In the genomic region with DNA sequence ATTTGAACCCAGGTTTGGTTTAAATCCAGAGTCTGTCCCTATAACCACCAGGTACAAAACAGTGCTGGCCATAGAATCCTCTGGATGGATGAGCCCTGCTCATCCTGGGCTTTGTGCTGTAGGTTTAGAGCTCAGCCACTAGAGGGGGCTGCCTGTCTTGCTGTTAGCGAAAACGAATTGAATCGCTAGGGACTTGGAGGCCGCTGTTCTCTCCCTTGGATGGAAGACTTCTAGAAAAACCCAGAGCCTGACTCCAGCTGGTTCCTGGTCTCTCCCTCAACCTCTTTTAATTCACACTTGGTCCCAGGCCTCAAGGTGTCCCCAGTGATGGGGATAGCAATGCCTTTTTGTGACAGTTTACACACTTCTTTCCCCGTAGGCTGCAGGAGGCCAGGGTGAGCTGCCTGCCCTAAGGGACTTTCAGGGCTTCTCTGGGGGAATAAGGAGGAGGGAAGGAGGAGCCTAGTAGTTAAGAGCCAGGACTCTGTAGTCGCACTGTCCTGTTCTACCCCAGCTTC, we compare ENCODE assay signal across 8 cellular contexts. TPM values are rescaled to one million over a fixed set of nuclear protein-coding genes. Genes with fewer than 3 reads are reported as not detected.
DNase-seq lines count a peak whose midpoint lies in the region; ATAC-seq and TF ChIP-seq lines count a peak whose summit lies in the region.

No MANE protein-coding gene starts in this region.

- ATAC-seq in GM18511 (IDR thresholded peaks at IDR 0.05; ENCODE audit: unreplicated experiment), result peak; percentile 86
- peak; percentile 81 for ATAC-seq in HG03159 (IDR thresholded peaks at IDR 0.05; ENCODE audit: unreplicated experiment)

- peak; percentile 79 for TF ChIP-seq CTCF in epithelial cell of esophagus (IDR thresholded peaks at IDR 0.05; ENCODE audit: insufficient read depth, low read depth, low read length, missing control alignments)

- DNase-seq in AG08395 (ENCODE audit: low spot score) (peak; percentile 78), NCI-H446 treated with DMSO at 0.1 percent for 48 hours (lab: John Stamatoyannopoulos, UW) (peak; percentile 10), epithelial cell of esophagus (ENCODE audit: low read depth) (peak; percentile 69), myocyte (ENCODE audit: low read depth) (peak; percentile 67), substantia nigra (lab: John Stamatoyannopoulos, UW) (peak in 39 of 49 donors; percentile 0 to 54 (median 22))
- DNase-seq in activated CD8-positive, alpha-beta memory T cell treated with anti-CD3 and anti-CD28 coated beads for 4 hours (ENCODE audit: low read depth in 2 of 2), result peak; percentile 6 to 8

- no peak overlapping the region for H3K4me3 ChIP-seq in epithelial cell of esophagus (ENCODE audit: low read length)

- H3K27ac ChIP-seq in substantia nigra (ENCODE audit: low read depth, low read length, poor library complexity, severe bottlenecking), result no peak overlapping the region

RNA-seq across cellular contexts. Expression of a gene that starts 8.7 kb away (rescaled TPM):
- not detected in 2 replicates for total RNA-seq in myocyte
- 0.20 TPM for polyA plus RNA-seq in myocyte (2012)

RNA-seq across cellular contexts. Expression of a gene that starts 25.8 kb away (rescaled TPM):
- not detected in 2 replicates for total RNA-seq in myocyte
- 0.19 TPM for polyA plus RNA-seq in myocyte (2012)

Comparison
In these comparisons a context has a peak if more than half of its experiments do, and no peak if none do; other contexts are left out.
1. DNase-seq: peak in every context shown above with its lines; median percentile 78 in AG08395; 69 in epithelial cell of esophagus; 67 in myocyte; 22 in substantia nigra; 10 in NCI-H446 treated with DMSO at 0.1 percent for 48 hours; 7 in activated CD8-positive, alpha-beta memory T cell treated with anti-CD3 and anti-CD28 coated beads for 4 hours.